Comparison of ENCODE assay signal across 35 cellular contexts in the genomic region with DNA sequence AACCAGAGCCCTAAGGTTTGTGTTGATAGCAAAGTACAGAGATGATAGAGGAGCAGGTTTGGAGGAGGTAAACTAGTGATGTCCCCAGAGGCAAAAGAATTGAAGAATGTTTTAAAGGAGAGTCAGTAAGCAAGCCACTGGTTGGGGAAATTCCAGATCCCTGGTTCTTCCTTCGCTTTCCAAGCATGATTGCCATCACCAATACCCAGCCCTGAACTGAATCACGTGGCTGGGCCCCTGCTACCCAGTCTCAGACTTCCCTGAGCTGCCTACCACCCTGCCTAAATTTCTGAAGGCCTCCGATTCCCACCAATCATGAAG.
"Had no signal": no experiment of that assay in that cellular context is flagged by ENCODE, and none has a peak within 500 bp of the region (broad histone marks: within the 10 kb centered on the region; RNA-seq: fewer than 3 reads in every experiment).

No MANE protein-coding gene starts in this region.

- H3K4me1 ChIP-seq: adrenal gland, body of pancreas, breast epithelium had no signal

- H3K27me3 ChIP-seq: adrenal gland, body of pancreas, brain microvascular endothelial cell, breast epithelium had no signal

- H3K4me3 Mint-ChIP-seq: activated B cell treated with CpG ODN at 0.5 μM for 24 hours; activated CD4-positive, alpha-beta memory T cell treated with anti-CD3 and anti-CD28 coated beads for 36 hours; activated CD4-positive, alpha-beta T cell treated with anti-CD3 and anti-CD28 coated beads, Interleukin-2, amount 10 ng/mL, durations not matched to agents 24 days and 14 days; activated CD8-positive, alpha-beta T cell treated with anti-CD3 and anti-CD28 coated beads for 36 hours; activated naive CD4-positive, alpha-beta T cell treated with anti-CD3 and anti-CD28 coated beads for 36 hours; activated naive CD8-positive, alpha-beta T cell treated with anti-CD3 and anti-CD28 coated beads for 36 hours; activated T-cell treated with anti-CD3 and anti-CD28 coated beads, Interleukin-2, amount 50 U/mL, for 4 hours; activated T-cell treated with anti-CD3 and anti-CD28 coated beads, Interleukin-2, amount 50 U/mL, for 72 hours; activated T-helper 1 cell treated with anti-CD3 and anti-CD28 coated beads, Interleukin-12 subunit alpha, Interleukin-12 subunit beta, Interleukin-2, Interleukin-4 antibody, amounts not matched to agents 30 ng/mL and 10 ng/mL and 1 ng/mL, durations not matched to agents 14 hours and 24 hours and 36 hours; activated T-helper 17 cell treated with anti-CD3 and anti-CD28 coated beads, Interleukin-2, amount 50 U/mL, for 72 hours; T-helper 1 cell treated with Interleukin-12 subunit alpha and Interleukin-12 subunit beta and Interleukin-4 antibody, amounts not matched to agents 30 μg/mL and 1 μg/mL, for 36 hours; T-helper 2 cell treated with Interferon-gamma antibody and Interleukin-4, amounts not matched to agents 5 μg/mL and 100 μg/mL, for 36 hours had no signal

- H3K27ac ChIP-seq: adrenal gland, body of pancreas, brain microvascular endothelial cell, breast epithelium, WERI-Rb-1 had no signal

- H3K36me3 Mint-ChIP-seq: activated CD4-positive, alpha-beta memory T cell treated with anti-CD3 and anti-CD28 coated beads for 36 hours; activated naive CD4-positive, alpha-beta T cell treated with anti-CD3 and anti-CD28 coated beads, Interleukin-2, amount 50 U/mL, for 72 hours; activated naive CD8-positive, alpha-beta T cell treated with anti-CD3 and anti-CD28 coated beads for 36 hours had no signal

- H3K4me3 ChIP-seq: adrenal gland, body of pancreas, breast epithelium had no signal

- H3K4me1 Mint-ChIP-seq: activated T-helper 17 cell treated with anti-CD3 and anti-CD28 coated beads, Interleukin-2, amount 50 U/mL, for 72 hours had no signal

- H3K27me3 Mint-ChIP-seq: activated B cell treated with CpG ODN at 0.5 μM for 24 hours; activated CD4-positive, alpha-beta memory T cell treated with anti-CD3 and anti-CD28 coated beads for 36 hours; activated CD4-positive, alpha-beta T cell treated with anti-CD3 and anti-CD28 coated beads, Interleukin-2, amount 10 ng/mL, durations not matched to agents 24 days and 14 days; activated CD8-positive, alpha-beta T cell treated with anti-CD3 and anti-CD28 coated beads for 36 hours; activated naive CD8-positive, alpha-beta T cell treated with anti-CD3 and anti-CD28 coated beads for 36 hours; activated T-helper 17 cell treated with anti-CD3 and anti-CD28 coated beads, Interleukin-2, amount 50 U/mL, for 72 hours had no signal

- H3K27ac Mint-ChIP-seq: activated B cell treated with CpG ODN at 0.5 μM for 24 hours; activated CD4-positive, alpha-beta memory T cell treated with anti-CD3 and anti-CD28 coated beads for 36 hours; activated CD4-positive, alpha-beta T cell treated with anti-CD3 and anti-CD28 coated beads, Interleukin-2, amount 10 ng/mL, durations not matched to agents 24 days and 14 days; activated CD8-positive, alpha-beta T cell treated with anti-CD3 and anti-CD28 coated beads for 36 hours; activated naive CD4-positive, alpha-beta T cell treated with anti-CD3 and anti-CD28 coated beads for 36 hours; activated naive CD4-positive, alpha-beta T cell treated with anti-CD3 and anti-CD28 coated beads, Interleukin-2, amount 50 U/mL, for 72 hours; activated naive CD8-positive, alpha-beta T cell treated with anti-CD3 and anti-CD28 coated beads for 36 hours; activated T-cell treated with anti-CD3 and anti-CD28 coated beads, Interleukin-2, amount 50 U/mL, for 72 hours; activated T-helper 1 cell treated with anti-CD3 and anti-CD28 coated beads, Interleukin-12 subunit alpha, Interleukin-12 subunit beta, Interleukin-2, Interleukin-4 antibody, amounts not matched to agents 30 ng/mL and 10 ng/mL and 1 ng/mL, durations not matched to agents 14 hours and 24 hours and 36 hours; activated T-helper 17 cell treated with anti-CD3 and anti-CD28 coated beads, Interleukin-2, amount 50 U/mL, for 72 hours; T-helper 1 cell treated with Interleukin-12 subunit alpha and Interleukin-12 subunit beta and Interleukin-4 antibody, amounts not matched to agents 30 μg/mL and 1 μg/mL, for 36 hours; T-helper 2 cell treated with Interferon-gamma antibody and Interleukin-4, amounts not matched to agents 5 μg/mL and 100 μg/mL, for 36 hours had no signal

- H3K9me3 Mint-ChIP-seq: activated CD4-positive, alpha-beta memory T cell treated with anti-CD3 and anti-CD28 coated beads for 36 hours; activated CD8-positive, alpha-beta T cell treated with anti-CD3 and anti-CD28 coated beads for 36 hours; activated naive CD4-positive, alpha-beta T cell treated with anti-CD3 and anti-CD28 coated beads for 36 hours; activated naive CD8-positive, alpha-beta T cell treated with anti-CD3 and anti-CD28 coated beads for 36 hours; activated T-cell treated with anti-CD3 and anti-CD28 coated beads, Interleukin-2, amount 50 U/mL, for 4 hours; activated T-helper 1 cell treated with anti-CD3 and anti-CD28 coated beads, Interleukin-12 subunit alpha, Interleukin-12 subunit beta, Interleukin-2, Interleukin-4 antibody, amounts not matched to agents 30 ng/mL and 10 ng/mL and 1 ng/mL, durations not matched to agents 14 hours and 24 hours and 36 hours; activated T-helper 17 cell treated with anti-CD3 and anti-CD28 coated beads, Interleukin-2, amount 50 U/mL, for 72 hours; T-helper 1 cell treated with Interleukin-12 subunit alpha and Interleukin-12 subunit beta and Interleukin-4 antibody, amounts not matched to agents 30 μg/mL and 1 μg/mL, for 36 hours; T-helper 2 cell treated with Interferon-gamma antibody and Interleukin-4, amounts not matched to agents 5 μg/mL and 100 μg/mL, for 36 hours had no signal

- ATAC-seq: activated CD8-positive, alpha-beta T cell treated with anti-CD3 and anti-CD28 coated beads for 36 hours; activated naive CD4-positive, alpha-beta T cell treated with anti-CD3 and anti-CD28 coated beads, Interleukin-2, amount 50 U/mL, for 72 hours; activated T-cell treated with anti-CD3 and anti-CD28 coated beads, Interleukin-2, amount 50 U/mL, for 4 hours; activated T-cell treated with anti-CD3 and anti-CD28 coated beads, Interleukin-2, amount 50 U/mL, for 72 hours; activated T-helper 17 cell treated with anti-CD3 and anti-CD28 coated beads, Interleukin-2, amount 50 U/mL, for 72 hours; body of pancreas had no signal

- H3K36me3 ChIP-seq: adrenal gland, brain microvascular endothelial cell, breast epithelium, WERI-Rb-1 had no signal

- H3K9me3 ChIP-seq: adrenal gland, body of pancreas, breast epithelium had no signal

- DNase-seq: activated B cell treated with CpG ODN at 0.5 μM for 24 hours; activated CD4-positive, alpha-beta memory T cell treated with anti-CD3 and anti-CD28 coated beads for 36 hours; activated CD4-positive, alpha-beta T cell treated with anti-CD3 and anti-CD28 coated beads for 4 hours; activated CD4-positive, alpha-beta T cell treated with anti-CD3 and anti-CD28 coated beads, Interleukin-2, amount 10 ng/mL, durations not matched to agents 24 days and 14 days; activated CD4-positive, alpha-beta T cell treated with anti-CD3 and anti-CD28 coated beads, Interleukin-2, amount 50 U/mL, for 1 hour; activated CD4-positive, alpha-beta T cell treated with anti-CD3 and anti-CD28 coated beads, Interleukin-2, amount 50 U/mL, for 4 hours; activated CD4-positive, CD25-positive, alpha-beta regulatory T cell treated with anti-CD3 and anti-CD28 coated beads, Interleukin-2, amount 50 U/mL, for 72 hours; activated CD8-positive, alpha-beta memory T cell treated with anti-CD3 and anti-CD28 coated beads, Interleukin-2, amount 50 U/mL, for 4 hours; activated CD8-positive, alpha-beta T cell treated with anti-CD3 and anti-CD28 coated beads for 36 hours; activated effector memory CD4-positive, alpha-beta T cell treated with anti-CD3 and anti-CD28 coated beads, Interleukin-2, amount 50 U/mL, for 16 hours; activated gamma-delta T cell treated with Interleukin-2 at 50 U/mL for 16 hours; activated naive CD4-positive, alpha-beta T cell; activated naive CD4-positive, alpha-beta T cell treated with anti-CD3 and anti-CD28 coated beads for 36 hours; activated naive CD4-positive, alpha-beta T cell treated with anti-CD3 and anti-CD28 coated beads, Interleukin-2, amount 50 U/mL, for 16 hours; activated naive CD8-positive, alpha-beta T cell treated with anti-CD3 and anti-CD28 coated beads for 36 hours; activated T-cell treated with anti-CD3 and anti-CD28 coated beads for 4 hours; activated T-cell treated with anti-CD3 and anti-CD28 coated beads, Interleukin-2, amount 50 U/mL, for 1 hour; activated T-cell treated with anti-CD3 and anti-CD28 coated beads, Interleukin-2, amount 50 U/mL, for 4 hours; activated T-cell treated with anti-CD3 and anti-CD28 coated beads, Interleukin-2, amount 50 U/mL, for 72 hours; adrenal gland; amniotic stem cell; aorta; body of pancreas; brain microvascular endothelial cell; central memory CD4-positive, alpha-beta T cell; T-helper 1 cell; T-helper 2 cell; T-helper 9 cell; WERI-Rb-1 had no signal
